In the genomic region with DNA sequence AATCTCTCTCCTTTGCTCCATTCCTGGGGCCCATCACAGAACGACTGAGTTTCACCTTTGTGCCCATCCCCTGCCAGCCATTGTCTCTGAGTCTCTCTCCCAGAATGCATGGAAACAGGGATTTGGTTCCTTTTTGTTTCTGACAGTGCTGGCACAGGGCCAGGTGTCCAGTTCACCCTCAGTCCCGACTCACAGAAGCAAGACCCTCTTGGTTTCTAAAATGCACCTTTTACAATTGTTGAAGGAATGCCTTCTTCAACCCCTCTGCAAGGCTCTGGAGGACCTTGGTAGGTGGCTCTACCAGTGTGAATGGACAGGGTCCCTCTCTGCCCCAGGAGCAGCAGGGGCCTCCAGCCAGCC, we compare ENCODE assay signal across 24 cellular contexts. TPM values are rescaled to one million over a fixed set of nuclear protein-coding genes. Genes with fewer than 3 reads are reported as not detected.
A peak's percentile ranks its signal among the peaks of the same experiment; 100 is the strongest.
DNase-seq lines count a peak whose midpoint lies in the region; ATAC-seq, FAIRE-seq and TF ChIP-seq lines count a peak whose summit lies in the region.
"Had no signal": no experiment of that assay in that cellular context is flagged by ENCODE, and none has a peak within 500 bp of the region (broad histone marks: within the 10 kb centered on the region; RNA-seq: fewer than 3 reads in every experiment).

No MANE protein-coding gene starts in this region.

- no peak overlapping the region for H4K8ac ChIP-seq in IMR-90 (ENCODE audit: low read depth in 2 of 2, low read length in 2 of 2)

- H3K36me3 ChIP-seq in IMR-90 (ENCODE audit: control insufficient read depth, insufficient read depth, low read length) (no peaks in the 10 kb centered on the region), GM12878 (ENCODE audit: control insufficient read depth in 2 of 2, insufficient read depth in 2 of 2, low read length in 1 of 2) (no peaks in the 10 kb centered on the region), kidney (ENCODE audit: control insufficient read depth in 1 of 2, insufficient read depth in 2 of 2, low read length in 2 of 2) (no peaks in the 10 kb centered on the region), stomach (no peaks in the 10 kb centered on the region)
- H3K36me3 ChIP-seq: BLaER1 treated with 17β-estradiol and CSF1 and Interleukin-3, amounts not matched to agents 10 nM and 100 nM had no signal

- H3K4ac ChIP-seq in IMR-90 (ENCODE audit: low read depth, low read length) = no peak overlapping the region

- no peaks in the 10 kb centered on the region for H3K79me2 ChIP-seq in GM12878 (ENCODE audit: control insufficient read depth, insufficient read depth, low read length)

- no peak overlapping the region for H3K9ac ChIP-seq in IMR-90 (ENCODE audit: low read depth, low read length)
- no peak overlapping the region for H3K9ac ChIP-seq in GM12878 (ENCODE audit: control insufficient read depth, insufficient read depth, low read length)
- H3K9ac ChIP-seq in kidney (ENCODE audit: low read length in 2 of 2) = no peak overlapping the region
- H3K9ac ChIP-seq: BLaER1 treated with 17β-estradiol and CSF1 and Interleukin-3, amounts not matched to agents 10 nM and 100 nM; SK-N-SH had no signal

- H2AK9ac ChIP-seq in IMR-90 (replicated peaks; ENCODE audit: low read depth, low read length, poor library complexity) = no peak overlapping the region

- BruUV-seq in IMR-90 (replicated peaks; lab: Mats Ljungman, UMichigan) = no TSS peak
- BruUV-seq in GM12878 (replicated peaks; lab: Mats Ljungman, UMichigan) = no TSS peak

- no peak overlapping the region for H3K56ac ChIP-seq in IMR-90 (ENCODE audit: extremely low read depth, insufficient read depth, low read length)

- peaks cover 13 to 32% of the 10 kb centered on the region in 2 donors for H3K27me3 Mint-ChIP-seq in effector memory CD8-positive, alpha-beta T cell

- H2AFZ ChIP-seq in IMR-90 (replicated peaks; ENCODE audit: low read length, poor library complexity) = peak overlapping the region; percentile 41
- no peak overlapping the region for H2AFZ ChIP-seq in GM12878 (ENCODE audit: control insufficient read depth, low read depth, low read length)

- in situ Hi-C loops in IMR-90 (cut with MboI; ENCODE audit: low sequenced_read_pairs) = no loop called here
- in situ Hi-C loops in GM12878 (cut with MboI) = no loop called here

- intact Hi-C loops in IMR-90 (cut with micrococcal nuclease) (no loop called here), GM12878 (cut with micrococcal nuclease; ENCODE audit: unreplicated experiment) (no loop called here), kidney (cut with DNase I) (loop anchor here (5.0 kb wide), 1 partner anchor 353 kb away; the partner anchor contains the start of gene CCND1), stomach (cut with DNase I; ENCODE audit: low total_unique reads) (loop anchor here (10.0 kb wide), 1 partner anchor 356 kb away; the partner anchor contains the start of gene CCND1), sciatic nerve (cut with DNase I) (no loop called here)

- no peak overlapping the region for H2BK120ac ChIP-seq in IMR-90 (ENCODE audit: low read depth, low read length)

- no peaks in the 10 kb centered on the region; the same call in 1 of the 2 replicates for H3K9me1 ChIP-seq in IMR-90 (ENCODE audit: insufficient read depth, low read length)

- H3K27me3 ChIP-seq in IMR-90 (ENCODE audit: control insufficient read depth, insufficient read depth, low read length) = no peaks in the 10 kb centered on the region
- H3K27me3 ChIP-seq in GM12878 (replicated peaks in 1 of 2; ENCODE audit: control insufficient read depth in 2 of 2, insufficient read depth in 2 of 2, low read length in 1 of 2) = no peaks in the 10 kb centered on the region; a peak in 1 of 4 replicates
- H3K27me3 ChIP-seq in stomach = peaks cover 0 to 7% (median 0%) of the 10 kb centered on the region in 3 donors
- H3K27me3 ChIP-seq: BLaER1 treated with 17β-estradiol and CSF1 and Interleukin-3, amounts not matched to agents 10 nM and 100 nM had no signal

- H3K27ac ChIP-seq in IMR-90 (ENCODE audit: insufficient read depth, low read length) = no peak overlapping the region
- H3K27ac ChIP-seq in GM12878 (ENCODE audit: control insufficient read depth, insufficient read depth) = no peak overlapping the region
- no peak overlapping the region for H3K27ac ChIP-seq in kidney (ENCODE audit: low read depth in 2 of 2, low read length in 2 of 2)
- peak overlapping the region in 3 of 5 donors; percentile 34 to 48 (median 43) for H3K27ac ChIP-seq in stomach
- H3K27ac ChIP-seq: BLaER1 treated with 17β-estradiol and CSF1 and Interleukin-3, amounts not matched to agents 10 nM and 100 nM had no signal

- no peak overlapping the region for H3K14ac ChIP-seq in IMR-90 (replicated peaks; ENCODE audit: low read depth, low read length)

- H2BK5ac ChIP-seq in IMR-90 (ENCODE audit: low read depth, low read length, poor library complexity, severe bottlenecking) = no peak overlapping the region

- H3K4me1 ChIP-seq in IMR-90 (ENCODE audit: control insufficient read depth, insufficient read depth, low read length) (no peaks in the 10 kb centered on the region), GM12878 (ENCODE audit: control insufficient read depth, insufficient read depth, low read length) (no peaks in the 10 kb centered on the region), kidney (ENCODE audit: control insufficient read depth in 1 of 2, insufficient read depth in 1 of 2, low read depth in 1 of 2, low read length in 2 of 2) (peaks cover 2 to 4% of the 10 kb centered on the region in 2 donors), stomach (peaks cover 0 to 30% (median 15%) of the 10 kb centered on the region in 4 donors)

- no peaks in the 10 kb centered on the region for H3K9me3 Mint-ChIP-seq in effector memory CD8-positive, alpha-beta T cell
- H3K9me3 Mint-ChIP-seq: CD4-positive, alpha-beta T cell had no signal

- TF ChIP-seq CTCF in IMR-90 (conservative IDR thresholded peaks at IDR 0.05; ENCODE audit: low read depth, low read length) (no peak), GM12878 (IDR thresholded peaks at IDR 0.05 in 2 of 3, conservative IDR thresholded peaks at IDR 0.05 in 1 of 3; ENCODE audit: control insufficient read depth in 2 of 3, extremely low read depth in 1 of 3, insufficient read depth in 1 of 3, low read depth in 3 of 3, low read length in 3 of 3) (no peak), kidney (IDR thresholded peaks at IDR 0.05; ENCODE audit: borderline replicate concordance, extremely low read depth, insufficient read depth) (no peak), stomach (IDR thresholded peaks at IDR 0.05) (no peak)

- no peak overlapping the region for H3K4me3 Mint-ChIP-seq in effector memory CD8-positive, alpha-beta T cell
- H3K4me3 Mint-ChIP-seq: CD4-positive, alpha-beta T cell had no signal

- POLR2A ChIA-PET in IMR-90 (lab: Charles Lee; ENCODE audit: unreplicated experiment) = no interaction called here
- POLR2A ChIA-PET in GM12878 (lab: Charles Lee) = interaction anchor here (0.9 to 1.1 kb wide), 2 partner anchors 10 to 306 kb away, joined by 3 read pairs; no protein-coding TSS in a partner anchor

- no peak overlapping the region for H4K5ac ChIP-seq in IMR-90 (ENCODE audit: low read depth, low read length)

- CTCF ChIA-PET in IMR-90 (lab: Yijun Ruan, JAX) = no interaction called here
- CTCF ChIA-PET in GM12878 (lab: Yijun Ruan, JAX) = no interaction called here

- H4K91ac ChIP-seq in IMR-90 (ENCODE audit: insufficient read depth, low read depth, low read length) = no peak overlapping the region

- H3K36me3 Mint-ChIP-seq in effector memory CD8-positive, alpha-beta T cell (ENCODE audit: insufficient read depth) = no peaks in the 10 kb centered on the region

- TF ChIP-seq EP300 in GM12878 (IDR thresholded peaks at IDR 0.05; ENCODE audit: borderline replicate concordance in 1 of 2, control insufficient read depth in 1 of 2, low read depth in 2 of 2, low read length in 2 of 2) (no peak), stomach (IDR thresholded peaks at IDR 0.05) (no peak)

- DNase-seq in IMR-90 (no peak), GM12878 (ENCODE audit: low read depth, low spot score) (no peak), kidney (peak; percentile 45), stomach (no peak), sciatic nerve (ENCODE audit: low spot score) (no peak), NOMO-1 treated with DMSO at 0.1 percent for 48 hours (lab: John Stamatoyannopoulos, UW; ENCODE audit: unreplicated experiment) (no peak), cerebellum (ENCODE audit: low spot score) (no peak)
- DNase-seq in effector memory CD8-positive, alpha-beta T cell = no peak
- DNase-seq: CD4-positive, alpha-beta T cell; GOT3; HCEC 1CT; KBM-7; NCI-H1105 treated with DMSO at 0.1 percent for 48 hours; NCI-H1694 treated with DMSO at 0.1 percent for 48 hours; NCI-H2081 treated with DMSO at 0.1 percent for 48 hours; NCI-H2171; NCI-H226; NCI-H510A; NCI-H69; SK-N-SH had no signal

- RAD21 ChIA-PET in GM12878 (lab: Charles Lee; ENCODE audit: unreplicated experiment) = interaction anchor here (1.1 to 1.6 kb wide), 3 partner anchors 12 to 157 kb away, joined by 4 to 7 read pairs (median 4); no protein-coding TSS in a partner anchor

- H3K4me3 ChIP-seq in IMR-90 (ENCODE audit: insufficient read depth, low read depth, low read length) (no peak overlapping the region), GM12878 (no peak overlapping the region), kidney (ENCODE audit: low read length in 2 of 2) (no peak overlapping the region), stomach (no peak overlapping the region)
- H3K4me3 ChIP-seq: BLaER1 treated with 17β-estradiol and CSF1 and Interleukin-3, amounts not matched to agents 10 nM and 100 nM had no signal

- H2BK20ac ChIP-seq in IMR-90 (ENCODE audit: low read depth, low read length) = no peak overlapping the region

- no peak for TF ChIP-seq POLR2A in IMR-90 (IDR thresholded peaks at IDR 0.05; ENCODE audit: low read depth, low read length)
- no peak for TF ChIP-seq POLR2A in GM12878 (IDR thresholded peaks at IDR 0.05; ENCODE audit: low read depth, low read length)
- TF ChIP-seq POLR2A in stomach (IDR thresholded peaks at IDR 0.05) = no peak

- H4K20me1 ChIP-seq in IMR-90 (ENCODE audit: insufficient read depth, low read length) (no peaks in the 10 kb centered on the region), GM12878 (ENCODE audit: control insufficient read depth, insufficient read depth) (no peaks in the 10 kb centered on the region)
- H4K20me1 ChIP-seq: BLaER1 treated with 17β-estradiol and CSF1 and Interleukin-3, amounts not matched to agents 10 nM and 100 nM had no signal

- no peaks in the 10 kb centered on the region for H3K4me1 Mint-ChIP-seq in effector memory CD8-positive, alpha-beta T cell (ENCODE audit: low read depth in 2 of 2)

- H3K18ac ChIP-seq in IMR-90 (ENCODE audit: low read depth, low read length) = no peak overlapping the region

- ATAC-seq in IMR-90 (ENCODE audit: low read depth) = no peak
- no peak for ATAC-seq in GM12878
- no peak for ATAC-seq in sciatic nerve
- ATAC-seq in effector memory CD8-positive, alpha-beta T cell (replicated peaks) = no peak

- no peak for FAIRE-seq in GM12878 (lab: Jason Lieb, UNC)
- no peak for FAIRE-seq in kidney (lab: Jason Lieb, UNC)
- FAIRE-seq: A204.1, G401.6 had no signal

- H2BK15ac ChIP-seq in IMR-90 (ENCODE audit: low read depth, low read length) = no peak overlapping the region

- 22% methylated on average over 1 of the region's 2 CpGs; no CpG with 5 or more reads in 1 of the 2 experiments for WGBS in IMR-90 (ENCODE audit: extremely low coverage in 2 of 2, insufficient read length in 1 of 2), 2 experiments
- 0% methylated on average over 2 of the region's 2 CpGs for WGBS in GM12878 (ENCODE audit: insufficient coverage, insufficient replicate concordance, low lambda C conversion rate, missing lambda C conversion rate)
- 23 to 28% (median 26%) methylated on average over 2 of the region's 2 CpGs for WGBS in stomach, 5 donors

- H3K9me3 ChIP-seq in IMR-90 (ENCODE audit: control insufficient read depth, insufficient read depth, low read length) = no peaks in the 10 kb centered on the region
- no peaks in the 10 kb centered on the region; the same call in 2 of the 3 replicates for H3K9me3 ChIP-seq in GM12878 (replicated peaks; ENCODE audit: control insufficient read depth, insufficient read depth, low read length)
- no peaks in the 10 kb centered on the region for H3K9me3 ChIP-seq in kidney (ENCODE audit: control insufficient read depth in 1 of 2, low read length in 2 of 2)
- H3K9me3 ChIP-seq in stomach = no peaks in the 10 kb centered on the region
- H3K9me3 ChIP-seq: SK-N-SH had no signal

- TF ChIP-seq RAD21 in IMR-90 (IDR thresholded peaks at IDR 0.05; ENCODE audit: low read length) = no peak
- no peak for TF ChIP-seq RAD21 in GM12878 (IDR thresholded peaks at IDR 0.05; ENCODE audit: insufficient read depth, low read depth, low read length)

- H3K79me1 ChIP-seq in IMR-90 (ENCODE audit: low read depth in 1 of 2, low read length in 2 of 2) = no peaks in the 10 kb centered on the region

- H3K27ac Mint-ChIP-seq in effector memory CD8-positive, alpha-beta T cell = no peak overlapping the region
- H3K27ac Mint-ChIP-seq: CD4-positive, alpha-beta T cell had no signal

- dilution Hi-C loops in IMR-90 (cut with HindIII; ENCODE audit: low sequenced_read_pairs, unreplicated experiment) = no loop called here

- SMC1A ChIA-PET in GM12878 (lab: Charles Lee; ENCODE audit: uncharacterized antibody, unreplicated experiment) = interaction anchor here (1.0 to 4.1 kb wide), 2 partner anchors 29 to 134 kb away, joined by 3 to 18 read pairs; partner anchors contain the start of gene SMIM38

- no peak overlapping the region for H2AK5ac ChIP-seq in IMR-90 (ENCODE audit: low read depth, low read length)

- H3K23ac ChIP-seq in IMR-90 (ENCODE audit: low read depth, low read length) = no peak overlapping the region

- no peak overlapping the region for H3K4me2 ChIP-seq in IMR-90 (ENCODE audit: low read depth, low read length)
- H3K4me2 ChIP-seq in GM12878 (ENCODE audit: control insufficient read depth, insufficient read depth) = no peak overlapping the region
- H3K4me2 ChIP-seq: BLaER1 treated with 17β-estradiol and CSF1 and Interleukin-3, amounts not matched to agents 10 nM and 100 nM; SK-N-SH had no signal

RNA-seq across cellular contexts. Expression of gene MYEOV, which starts 5.1 kb away (rescaled TPM):
- total RNA-seq in IMR-90 (2012; rRNA removed) = 6.1 and 6.8 TPM in 2 replicates
- polyA plus RNA-seq in IMR-90 (2012; rRNA removed) = 5.8 and 12.5 TPM in 2 replicates
- polyA plus RNA-seq in IMR-90 (2012; cell fraction: cytosol; rRNA removed) = 3.3 and 5.6 TPM in 2 replicates
- polyA plus RNA-seq in IMR-90 (2012; cell fraction: nucleus; rRNA removed; ENCODE audit: low replicate concordance) = 7.1 and 13.0 TPM in 2 replicates
- 0.63 and 2.6 TPM in 2 replicates for total RNA-seq in GM12878 (2013; cell fraction: nucleolus; rRNA removed)
- total RNA-seq in GM12878 (2014; rRNA removed) = 0.40 TPM in 1 of 2 replicates, not detected in the other
- 0.13 TPM in 1 of 2 replicates, not detected in the other for total RNA-seq in GM12878 (2014; rRNA removed; fragmentation: Illumina TruSeq; extraction: Trizol)
- 0.18 and 0.53 TPM in 2 replicates for total RNA-seq in GM12878 (2021)
- 0.10 TPM for polyA plus RNA-seq in GM12878 (2011; ENCODE audit: low read depth)
- 0.26 and 0.72 TPM in 2 replicates for polyA plus RNA-seq in GM12878 (2011; rRNA removed)
- 0.30 and 0.33 TPM in 2 replicates for polyA plus RNA-seq in GM12878 (2011; cell fraction: cytosol; rRNA removed)
- polyA plus RNA-seq in GM12878 (2011; cell fraction: nucleus; rRNA removed) = 0.44 and 0.73 TPM in 2 replicates
- polyA plus RNA-seq in GM12878 (2012) = 0.52 and 0.55 TPM in 2 replicates
- 0.40 and 0.51 TPM in 2 replicates for polyA plus RNA-seq in GM12878 (2014; fragmentation: Illumina TruSeq; extraction: Trizol)
- polyA plus RNA-seq in GM12878 (2014; fragmentation: Nextera tagmentation; extraction: Ambion mirVana) = under 1 TPM in 1 of 2 experiments, not detected in 1; 0.05 TPM
- 0.19 and 0.29 TPM in 2 replicates for polyA plus RNA-seq in GM12878 (2014; rRNA removed)
- not detected for polyA plus RNA-seq in GM12878 (2016; fragmentation: Nextera tagmentation; extraction: Ambion mirVana)
- 0.22 and 0.57 TPM in 2 replicates for polyA minus RNA-seq in GM12878 (2011; rRNA and poly(A)+ RNA removed)
- polyA minus RNA-seq in GM12878 (2011; cell fraction: cytosol; rRNA and poly(A)+ RNA removed) = not detected in 2 replicates
- polyA minus RNA-seq in GM12878 (2011; cell fraction: nucleus; rRNA and poly(A)+ RNA removed) = 0.73 TPM in 1 of 2 replicates, not detected in the other
- total RNA-seq in kidney = 2.6 TPM
- polyA plus RNA-seq in kidney (ENCODE audit: insufficient read depth, low read depth, low replicate concordance) = not detected
- total RNA-seq in stomach = 10 to 100 TPM in 1 of 5 donors, 1 to 10 TPM in 1, under 1 TPM in 1, not detected in 2; 0.92 to 11.7 (median 1.9) TPM
- 10 to 100 TPM in 2 of 3 donors, 1 to 10 TPM in 1; 5.3 to 41.5 (median 16.4) TPM for polyA plus RNA-seq in stomach
- total RNA-seq in sciatic nerve = 1.2 TPM
- total RNA-seq in cerebellum = not detected
- total RNA-seq: CD4-positive, alpha-beta T cell; MCF 10A had no signal

Comparison
In these comparisons a context has a peak if more than half of its experiments do, and no peak if none do; other contexts are left out.
1. H3K27ac ChIP-seq: peak in stomach (3 of 5); none in IMR-90 (single experiment), GM12878 (single experiment) and kidney (0 of 2).
2. intact Hi-C loops: an anchor here in kidney (5.0 kb wide) and stomach (10.0 kb wide); none called in IMR-90, GM12878 and sciatic nerve.